15 cellular contexts compared by ENCODE assay signal in the genomic region with DNA sequence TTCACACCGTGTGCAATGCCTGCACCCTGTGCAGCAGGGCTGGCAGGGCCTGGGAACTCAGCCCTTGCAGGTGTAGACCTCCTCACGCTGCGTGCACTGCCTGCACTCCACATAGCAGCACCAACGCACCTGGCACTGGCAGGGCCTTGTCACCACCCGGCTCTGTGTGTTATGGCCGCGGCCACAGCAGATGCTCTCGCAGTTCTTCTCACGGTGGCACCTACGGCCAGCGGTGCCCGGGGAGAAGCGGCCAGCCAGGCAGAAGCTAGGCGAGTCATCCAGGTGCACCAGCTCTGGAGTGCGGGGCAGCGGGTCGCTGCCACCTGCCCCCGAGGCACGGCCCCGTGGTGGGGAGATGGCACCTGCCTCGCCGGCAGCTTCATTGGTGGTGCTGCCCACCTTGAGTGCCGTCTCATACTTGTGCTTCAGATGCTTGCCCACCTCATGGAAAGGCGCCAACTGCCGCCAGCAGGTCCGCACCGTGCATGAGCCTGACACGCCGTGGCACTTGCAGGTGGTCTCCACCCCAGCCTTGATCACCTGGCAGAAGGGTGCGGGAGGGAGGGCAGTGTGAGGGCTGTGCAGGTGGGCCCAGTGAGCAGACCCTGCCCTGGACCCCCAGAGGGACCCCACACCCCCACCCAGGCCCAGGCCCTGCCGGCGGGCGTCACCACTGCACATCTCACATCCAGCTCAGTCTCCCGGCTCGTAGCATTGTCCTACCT. TPM values are rescaled to one million over a fixed set of nuclear protein-coding genes. Genes with fewer than 3 reads are reported as not detected.
DNase-seq lines count a peak whose midpoint lies in the region; ATAC-seq, FAIRE-seq and TF ChIP-seq lines count a peak whose summit lies in the region.
"Had no signal": no experiment of that assay in that cellular context is flagged by ENCODE, and none has a peak within 500 bp of the region (broad histone marks: within the 10 kb centered on the region; RNA-seq: fewer than 3 reads in every experiment).

No MANE protein-coding gene starts in this region.

- no peak overlapping the region for H3K4me3 Mint-ChIP-seq in glutamatergic neuron (ENCODE audit: unreplicated experiment)
- H3K4me3 Mint-ChIP-seq: B cell; CD14-positive monocyte; CD8-positive, alpha-beta T cell; H9 had no signal

- H2BK120ac ChIP-seq in trophoblast cell (ENCODE audit: insufficient read depth, low read length, poor library complexity) = no peak overlapping the region

- TF ChIP-seq CTCF in heart right ventricle (IDR thresholded peaks at IDR 0.05) = no peak
- TF ChIP-seq CTCF in glutamatergic neuron (IDR thresholded peaks at IDR 0.05; ENCODE audit: partially characterized antibody, unreplicated experiment) = no peak

- H4K12ac ChIP-seq in trophoblast cell (ENCODE audit: low read depth, low read length) = no peak overlapping the region

- H3K36me3 ChIP-seq in heart right ventricle (peaks cover 0 to 24% (median 0%) of the 10 kb centered on the region in 9 donors), trophoblast cell (ENCODE audit: control insufficient read depth in 1 of 2, insufficient read depth in 2 of 2, low read length in 2 of 2) (peaks cover 20 to 26% of the 10 kb centered on the region in 2 experiments)

- H3K4ac ChIP-seq in trophoblast cell (ENCODE audit: low read depth, low read length) = no peak overlapping the region

- H3K23ac ChIP-seq in trophoblast cell (ENCODE audit: low read length) = no peak overlapping the region

- H4K8ac ChIP-seq in trophoblast cell (ENCODE audit: low read depth, low read length) = no peak overlapping the region

- H2AK5ac ChIP-seq in trophoblast cell (ENCODE audit: low read length) = no peak overlapping the region

- intact Hi-C loops in left cardiac atrium (cut with DNase I) (no loop called here), heart right ventricle (cut with DNase I) (loop anchor here in 1 of 10 donors (2.0 kb wide), 1 partner anchor 15 kb away; no protein-coding TSS in a partner anchor)

- no peak overlapping the region for H3K9ac ChIP-seq in trophoblast cell (ENCODE audit: low read length)
- H3K9ac ChIP-seq: GM23248 had no signal

- no peak overlapping the region for H3K14ac ChIP-seq in trophoblast cell (ENCODE audit: low read length)

- H2AFZ ChIP-seq in trophoblast cell (ENCODE audit: insufficient read depth, low read length, poor library complexity) = no peak overlapping the region
- H2AFZ ChIP-seq: GM23248 had no signal

- no peak for FAIRE-seq in frontal cortex (lab: Jason Lieb, UNC)

- no peak overlapping the region for H3K27ac Mint-ChIP-seq in glutamatergic neuron (ENCODE audit: unreplicated experiment)
- H3K27ac Mint-ChIP-seq: B cell; CD14-positive monocyte; CD8-positive, alpha-beta T cell had no signal

- H3K4me2 ChIP-seq in trophoblast cell (ENCODE audit: low read length) = no peak overlapping the region

- H3K36me3 Mint-ChIP-seq in glutamatergic neuron (ENCODE audit: unreplicated experiment) = peaks cover 4% of the 10 kb centered on the region
- H3K36me3 Mint-ChIP-seq: CD14-positive monocyte; CD8-positive, alpha-beta T cell had no signal

- no peak for ATAC-seq in left cardiac atrium
- ATAC-seq in heart right ventricle = no peak
- no peak for ATAC-seq in GM19023 (IDR thresholded peaks at IDR 0.05; ENCODE audit: unreplicated experiment)
- ATAC-seq: CD8-positive, alpha-beta T cell had no signal

- H2BK12ac ChIP-seq in trophoblast cell (ENCODE audit: low read length) = no peak overlapping the region

- peaks cover 16% of the 10 kb centered on the region for H3K4me1 Mint-ChIP-seq in glutamatergic neuron (ENCODE audit: low read depth, unreplicated experiment)
- H3K4me1 Mint-ChIP-seq: B cell, CD14-positive monocyte had no signal

- H3K18ac ChIP-seq in trophoblast cell (ENCODE audit: low read length) = no peak overlapping the region

- H2BK5ac ChIP-seq in trophoblast cell (ENCODE audit: low read depth, low read length, poor library complexity) = no peak overlapping the region

- peaks cover 11% of the 10 kb centered on the region for H3K27me3 Mint-ChIP-seq in glutamatergic neuron (ENCODE audit: unreplicated experiment)
- H3K27me3 Mint-ChIP-seq: B cell had no signal

- peaks cover 17% of the 10 kb centered on the region for H3K9me3 Mint-ChIP-seq in glutamatergic neuron (ENCODE audit: unreplicated experiment)
- H3K9me3 Mint-ChIP-seq: CD8-positive, alpha-beta T cell; H9 had no signal

- H3K4me1 ChIP-seq in heart right ventricle (peaks cover 0 to 3% (median 0%) of the 10 kb centered on the region in 9 donors), trophoblast cell (ENCODE audit: control insufficient read depth in 1 of 2, insufficient read depth in 2 of 2, low read length in 2 of 2) (peaks cover 9 to 13% of the 10 kb centered on the region in 2 experiments)
- H3K4me1 ChIP-seq: Caco-2 had no signal

- no peaks in the 10 kb centered on the region for H3K27me3 ChIP-seq in heart right ventricle
- H3K27me3 ChIP-seq in trophoblast cell (ENCODE audit: insufficient read depth, low read length) = no peaks in the 10 kb centered on the region

- H3K79me2 ChIP-seq in trophoblast cell (ENCODE audit: control insufficient read depth, insufficient read depth, low read length, poor library complexity) = no peaks in the 10 kb centered on the region

- DNase-seq in left cardiac atrium (peak; percentile 15), heart right ventricle (no peak), DMS79 treated with DMSO at 0.1 percent for 48 hours (lab: John Stamatoyannopoulos, UW) (peak; percentile 82), glutamatergic neuron (peak; percentile 22), trophoblast cell (no peak), COLO668 (lab: John Stamatoyannopoulos, UW; ENCODE audit: unreplicated experiment) (no peak), frontal cortex (ENCODE audit: low spot score in 2 of 2) (no peak)
- DNase-seq: ACHN; Caco-2; CD8-positive, alpha-beta T cell; GM23248; H9 had no signal

- WGBS in heart right ventricle, 2 donors = 96 to 97% methylated on average over 35 of the region's 35 CpGs
- no CpG with 5 or more reads among the region's 35 CpGs for WGBS in trophoblast cell (ENCODE audit: extremely low coverage, insufficient coverage, insufficient read length)

- no peak overlapping the region for H3K4me3 ChIP-seq in heart right ventricle
- peak overlapping the region; percentile 13 for H3K4me3 ChIP-seq in trophoblast cell (ENCODE audit: low read depth, low read length)
- H3K4me3 ChIP-seq: GM23248 had no signal

- H4K91ac ChIP-seq in trophoblast cell (ENCODE audit: low read depth, low read length) = no peak overlapping the region

- peaks cover 3% of the 10 kb centered on the region for H3K79me1 ChIP-seq in trophoblast cell (ENCODE audit: low read length)

- H3K27ac ChIP-seq in heart right ventricle (no peak overlapping the region), trophoblast cell (ENCODE audit: low read depth, low read length) (no peak overlapping the region)
- H3K27ac ChIP-seq: GM23248 had no signal

- no peaks in the 10 kb centered on the region for H3K9me3 ChIP-seq in heart right ventricle
- H3K9me3 ChIP-seq in trophoblast cell (ENCODE audit: insufficient read depth, low read depth, low read length) = peaks cover 10% of the 10 kb centered on the region
- H3K9me3 ChIP-seq: Caco-2 had no signal

RNA-seq across cellular contexts. Expression of gene WNT9A, which starts 26.1 kb away (rescaled TPM):
- 1 to 10 TPM in 1 of 2 donors, under 1 TPM in 1; 0.80 to 1.1 TPM for total RNA-seq in left cardiac atrium
- total RNA-seq in heart right ventricle = 10 to 100 TPM in 5 of 10 donors, 1 to 10 TPM in 3, under 1 TPM in 2; 0.39 to 27.9 (median 8.6) TPM
- polyA plus RNA-seq in heart right ventricle = under 1 TPM; 0.39 to 0.80 TPM
- 13.8 TPM for total RNA-seq in glutamatergic neuron (ENCODE audit: unreplicated experiment)
- polyA plus RNA-seq in trophoblast cell (2013) = 5.1 and 5.7 TPM in 2 replicates
- total RNA-seq in frontal cortex = 1.2 TPM
- total RNA-seq: B cell; CD8-positive, alpha-beta T cell had no signal
- polyA plus RNA-seq: CD14-positive monocyte had no signal

Comparison
In these comparisons a context has a peak if more than half of its experiments do, and no peak if none do; other contexts are left out.
1. DNase-seq: peak in left cardiac atrium (single experiment), DMS79 treated with DMSO at 0.1 percent for 48 hours (single experiment) and glutamatergic neuron (single experiment); none in heart right ventricle (0 of 2), trophoblast cell (0 of 2), COLO668 (single experiment) and frontal cortex (0 of 2).